ENCODE assay signal across 12 cellular contexts in the genomic region with DNA sequence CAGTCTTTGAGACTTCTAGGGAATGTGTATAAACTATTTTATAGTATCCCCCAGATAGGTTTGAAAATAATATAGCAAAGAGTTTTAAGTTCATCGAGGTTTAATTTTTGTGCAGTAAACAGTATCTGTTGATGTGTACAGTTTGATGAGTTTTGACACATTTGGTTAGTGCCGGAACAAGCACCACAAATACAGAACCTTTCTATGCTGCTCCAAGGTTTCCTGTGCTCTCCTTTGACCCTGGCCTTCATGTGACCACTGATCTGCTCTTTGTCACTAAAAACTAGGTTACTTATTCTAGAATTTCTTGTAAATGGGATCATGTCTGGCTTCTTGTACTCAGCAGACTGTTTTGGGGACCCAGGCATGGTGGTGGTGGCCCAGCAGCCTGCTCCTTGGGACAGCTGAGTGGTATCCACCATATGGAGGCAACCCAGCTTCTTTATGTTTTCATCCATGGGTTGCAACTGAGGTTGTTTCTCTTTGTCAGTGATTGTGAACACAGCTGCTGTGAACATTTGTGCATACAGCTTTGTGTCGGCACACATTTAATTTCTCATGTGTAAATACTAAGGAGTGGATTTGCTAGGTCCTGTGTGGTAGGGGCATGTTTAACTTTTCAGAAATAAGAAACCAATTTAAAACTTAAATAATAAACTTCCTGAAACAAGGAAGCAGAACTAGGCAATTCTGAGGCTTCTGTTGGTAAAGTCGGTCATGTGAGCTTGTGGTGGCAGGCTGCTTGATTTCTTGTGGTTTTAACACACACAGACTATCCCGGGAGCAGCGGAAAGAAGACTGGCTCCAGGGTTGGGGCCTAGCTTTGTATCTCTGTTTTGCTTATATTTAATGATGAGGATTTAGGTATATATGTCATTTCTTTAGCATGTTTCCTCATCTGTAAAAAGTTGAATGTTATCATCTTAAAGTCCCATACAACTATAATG.
DNase-seq lines count a peak whose midpoint lies in the region; ATAC-seq, FAIRE-seq and TF ChIP-seq lines count a peak whose summit lies in the region.
"Had no signal": no experiment of that assay in that cellular context is flagged by ENCODE, and none has a peak within 500 bp of the region (broad histone marks: within the 10 kb centered on the region; RNA-seq: fewer than 3 reads in every experiment).

No MANE protein-coding gene starts in this region.

- no peak for FAIRE-seq in HepG2 (lab: Jason Lieb, UNC)
- FAIRE-seq: colon had no signal

- no peak overlapping the region for H3K4me2 ChIP-seq in HepG2 (ENCODE audit: low read depth, low read length)

- H3K9me3 ChIP-seq in right lobe of liver (no peaks in the 10 kb centered on the region), HepG2 (ENCODE audit: low read length) (no peaks in the 10 kb centered on the region), upper lobe of right lung (no peaks in the 10 kb centered on the region)

- H2AFZ ChIP-seq in HepG2 (ENCODE audit: low read length), result no peak overlapping the region

- POLR2A ChIA-PET in HepG2 (lab: Yijun Ruan, JAX), result no interaction called here

- H3K36me3 ChIP-seq in right lobe of liver, result no peaks in the 10 kb centered on the region
- no peaks in the 10 kb centered on the region for H3K36me3 ChIP-seq in HepG2 (replicated peaks in 1 of 2; ENCODE audit: control insufficient read depth in 1 of 2, insufficient read depth in 2 of 2, low read length in 2 of 2)
- H3K36me3 ChIP-seq in upper lobe of right lung, result no peaks in the 10 kb centered on the region

- no peak for TF ChIP-seq RAD21 in HepG2 (CRISPR knock-in tag; IDR thresholded peaks at IDR 0.05)

- H3K27ac ChIP-seq in right lobe of liver (no peak overlapping the region), HepG2 (ENCODE audit: extremely low read length, insufficient read depth, low read length) (no peak overlapping the region), epithelial cell of prostate (peak overlapping the region; percentile 22), upper lobe of right lung (no peak overlapping the region)

- BruUV-seq in HepG2 (replicated peaks; lab: Mats Ljungman, UMichigan), result no TSS peak

- no peak for TF ChIP-seq POLR2A in right lobe of liver (IDR thresholded peaks at IDR 0.05)
- TF ChIP-seq POLR2A in HepG2 (IDR thresholded peaks at IDR 0.05; ENCODE audit: insufficient read depth in 1 of 2, low read depth in 2 of 2, low read length in 2 of 2), result no peak

- no peak overlapping the region for H3K9ac ChIP-seq in HepG2 (ENCODE audit: insufficient read depth, low read depth, low read length)

- intact Hi-C loops in right lobe of liver (cut with DNase I), result no loop called here
- intact Hi-C loops in HepG2 (cut with micrococcal nuclease; ENCODE audit: unreplicated experiment), result no loop called here
- intact Hi-C loops in upper lobe of right lung (cut with DNase I), result no loop called here
- intact Hi-C loops in posterior vena cava (cut with DNase I), result no loop called here

- no peaks in the 10 kb centered on the region for H3K79me2 ChIP-seq in HepG2 (ENCODE audit: insufficient read depth, low read length)

- H4K20me1 ChIP-seq in HepG2 (ENCODE audit: insufficient read depth, low read length), result no peaks in the 10 kb centered on the region

- in situ Hi-C loops in HepG2 (cut with HindIII; ENCODE audit: extremely low pct_ligation_motif_present, low pct_unique_long_range_greater_than_20kb) (no loop called here), ACHN (cut with HindIII; ENCODE audit: low pct_ligation_motif_present, low pct_unique_long_range_greater_than_20kb, low sequenced_read_pairs) (no loop called here)

- no peak for DNase-seq in right lobe of liver
- DNase-seq in HepG2 (ENCODE audit: low spot score), result no peak
- DNase-seq in NOMO-1 treated with dmso at 0.1 percent for 144 hours (lab: John Stamatoyannopoulos, UW; ENCODE audit: unreplicated experiment), result peak; percentile 68
- no peak for DNase-seq in epithelial cell of prostate (ENCODE audit: low read depth, low spot score)
- no peak for DNase-seq in upper lobe of right lung
- DNase-seq in posterior vena cava (ENCODE audit: low spot score), result no peak
- no peak for DNase-seq in HK-2 (ENCODE audit: unreplicated experiment)
- no peak for DNase-seq in ACHN
- DNase-seq: activated CD8-positive, alpha-beta memory T cell treated with anti-CD3 and anti-CD28 coated beads for 24 hours; HFFc6; NCI-H1105 treated with DMSO at 0.1 percent for 48 hours had no signal

- TF ChIP-seq CTCF in right lobe of liver (IDR thresholded peaks at IDR 0.05) (no peak), HepG2 (CRISPR knock-in tag; IDR thresholded peaks at IDR 0.05) (no peak), upper lobe of right lung (IDR thresholded peaks at IDR 0.05) (no peak)

- CTCF ChIA-PET in HepG2 (lab: Yijun Ruan, JAX; ENCODE audit: low intra/inter-chr PET ratio, low total read pairs), result no interaction called here

- H3K27me3 ChIP-seq in right lobe of liver (no peaks in the 10 kb centered on the region), HepG2 (ENCODE audit: control insufficient read depth in 1 of 2, insufficient read depth in 2 of 2, low read length in 2 of 2) (no peaks in the 10 kb centered on the region), upper lobe of right lung (no peaks in the 10 kb centered on the region)

- ATAC-seq in right lobe of liver (peak in 3 of 4 donors; percentile 37 to 60 (median 48)), HepG2 (no peak), upper lobe of right lung (peak; percentile 68)

- H3K4me3 ChIP-seq in right lobe of liver, result no peak overlapping the region
- no peak overlapping the region for H3K4me3 ChIP-seq in HepG2 (replicated peaks in 1 of 3; ENCODE audit: insufficient read depth in 1 of 3, low read depth in 2 of 3, low read length in 3 of 3)
- H3K4me3 ChIP-seq in upper lobe of right lung, result no peak overlapping the region

- WGBS in right lobe of liver (ENCODE audit: insufficient coverage, low coverage, low lambda C conversion rate, missing lambda C conversion rate), result 53% methylated on average over 6 of the region's 6 CpGs
- WGBS in HepG2 (ENCODE audit: low lambda C conversion rate), result 7% methylated on average over 6 of the region's 6 CpGs

- TF ChIP-seq EP300 in HepG2 (IDR thresholded peaks at IDR 0.05; ENCODE audit: low read depth in 2 of 2, low read length in 2 of 2) (no peak), HepG2 (CRISPR knock-in tag; IDR thresholded peaks at IDR 0.05; ENCODE audit: borderline replicate concordance) (no peak)

- H3K4me1 ChIP-seq in right lobe of liver (peaks cover 0 to 8% (median 0%) of the 10 kb centered on the region in 4 donors), HepG2 (ENCODE audit: insufficient read depth, low read length) (no peaks in the 10 kb centered on the region), upper lobe of right lung (no peaks in the 10 kb centered on the region)

TF ChIP-seq in HepG2, 621 proteins besides CTCF, POLR2A, EP300 and RAD21 (continues in another document):
- no peak for TF ChIP-seq RAD51 (IDR thresholded peaks at IDR 0.05; ENCODE audit: borderline replicate concordance)
- no peak for TF ChIP-seq ZHX1 (CRISPR knock-in tag; IDR thresholded peaks at IDR 0.05; ENCODE audit: low read depth)
- TF ChIP-seq FOXC1 (CRISPR knock-in tag; IDR thresholded peaks at IDR 0.05; ENCODE audit: borderline replicate concordance), result no peak
- no peak for TF ChIP-seq ZNF20 (CRISPR knock-in tag; IDR thresholded peaks at IDR 0.05)
- no peak for TF ChIP-seq ZNF362 (CRISPR knock-in tag; IDR thresholded peaks at IDR 0.05; ENCODE audit: borderline replicate concordance)
- TF ChIP-seq, protein P1, sequence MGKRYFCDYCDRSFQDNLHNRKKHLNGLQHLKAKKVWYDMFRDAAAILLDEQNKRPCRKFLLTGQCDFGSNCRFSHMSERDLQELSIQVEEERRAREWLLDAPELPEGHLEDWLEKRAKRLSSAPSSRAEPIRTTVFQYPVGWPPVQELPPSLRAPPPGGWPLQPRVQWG (CRISPR knock-in tag; IDR thresholded peaks at IDR 0.05; ENCODE audit: borderline replicate concordance, low read depth), result no peak
- no peak for TF ChIP-seq ZSCAN25 (CRISPR knock-in tag; IDR thresholded peaks at IDR 0.05)
- TF ChIP-seq CENPBD1 (CRISPR knock-in tag; IDR thresholded peaks at IDR 0.05; ENCODE audit: borderline replicate concordance, low read depth), result no peak
- TF ChIP-seq ZNF619 (CRISPR knock-in tag; IDR thresholded peaks at IDR 0.05), result no peak
- TF ChIP-seq FLYWCH1 (CRISPR knock-in tag; IDR thresholded peaks at IDR 0.05), result no peak
- no peak for TF ChIP-seq PHF20 (CRISPR knock-in tag; IDR thresholded peaks at IDR 0.05)
- no peak for TF ChIP-seq STAT5B (CRISPR knock-in tag; IDR thresholded peaks at IDR 0.05)
